12 cellular contexts compared by ENCODE assay signal in genomic region chr12:52305921-52306705, GRCh38. TPM values are rescaled to one million over a fixed set of nuclear protein-coding genes. Genes with fewer than 3 reads are reported as not detected.
DNase-seq lines count a peak whose midpoint lies in the region; TF ChIP-seq lines count a peak whose summit lies in the region.
"Had no signal": no experiment of that assay in that cellular context is flagged by ENCODE, and none has a peak within 500 bp of the region (broad histone marks: within the 10 kb centered on the region; RNA-seq: fewer than 3 reads in every experiment).

No MANE protein-coding gene starts in this region.

- no peaks in the 10 kb centered on the region for H3K79me2 ChIP-seq in neural progenitor cell (ENCODE audit: low read depth)

- peaks cover 5% of the 10 kb centered on the region for H3K4me1 ChIP-seq in neural progenitor cell

- H3K9me3 Mint-ChIP-seq in chondrocyte (ENCODE audit: low read depth) (no peaks in the 10 kb centered on the region), neural progenitor cell (no peaks in the 10 kb centered on the region)
- H3K9me3 Mint-ChIP-seq: T-helper 1 cell treated with Interleukin-12 subunit alpha and Interleukin-12 subunit beta and Interleukin-4 antibody, amounts not matched to agents 30 μg/mL and 1 μg/mL, for 36 hours had no signal

- TF ChIP-seq CTCF in GM10248 (IDR thresholded peaks at IDR 0.05; ENCODE audit: control extremely low read depth, extremely low read depth, low read depth, missing control alignments) = peak; percentile 5
- peak; percentile 6; the same call in 1 of the 2 replicates for TF ChIP-seq CTCF in LNCaP clone FGC (IDR thresholded peaks at IDR 0.05; ENCODE audit: control insufficient read depth, extremely low read depth, insufficient read depth)
- peak; percentile 69 for TF ChIP-seq CTCF in chondrocyte (IDR thresholded peaks at IDR 0.05)
- TF ChIP-seq CTCF in neural progenitor cell (IDR thresholded peaks at IDR 0.05) = peak; percentile 49

- no peaks in the 10 kb centered on the region for H3K9me3 ChIP-seq in neural progenitor cell (ENCODE audit: low read depth)
- H3K9me3 ChIP-seq: left lung, tibial nerve had no signal

- H3K9ac ChIP-seq in neural progenitor cell = no peak overlapping the region

- H3K27ac ChIP-seq in neural progenitor cell = no peak overlapping the region
- H3K27ac ChIP-seq: left lung, tibial nerve had no signal

- no peak overlapping the region for H3K4me3 Mint-ChIP-seq in chondrocyte (ENCODE audit: unreplicated experiment)
- H3K4me3 Mint-ChIP-seq in neural progenitor cell = no peak overlapping the region
- H3K4me3 Mint-ChIP-seq: T-helper 1 cell treated with Interleukin-12 subunit alpha and Interleukin-12 subunit beta and Interleukin-4 antibody, amounts not matched to agents 30 μg/mL and 1 μg/mL, for 36 hours had no signal

- POLR2A ChIA-PET in GM10248 (lab: Yijun Ruan, JAX) = no interaction called here

- H2AFZ ChIP-seq in neural progenitor cell (replicated peaks) = no peak overlapping the region

- DNase-seq in GM10248 (ENCODE audit: extremely low spot score) (no peak), LNCaP clone FGC (ENCODE audit: low read depth) (no peak), chondrocyte (ENCODE audit: low spot score) (no peak), neural progenitor cell (ENCODE audit: low spot score) (no peak), germinal center (ENCODE audit: low spot score) (no peak), NCI-H748 treated with DMSO at 0.1 percent for 48 hours (lab: John Stamatoyannopoulos, UW) (no peak), NCI-H2171 treated with DMSO at 0.1 percent for 48 hours (lab: John Stamatoyannopoulos, UW) (no peak), NCI-H146 treated with DMSO at 0.1 percent for 48 hours (lab: John Stamatoyannopoulos, UW; ENCODE audit: unreplicated experiment) (no peak)
- DNase-seq: left lung, NCI-H1105 had no signal

- H3K4me3 ChIP-seq in LNCaP clone FGC (ENCODE audit: low read depth, low read length) (no peak overlapping the region), neural progenitor cell (no peak overlapping the region)
- H3K4me3 ChIP-seq: left lung, tibial nerve had no signal

- no peak overlapping the region for H3K4me2 ChIP-seq in neural progenitor cell

- peaks cover 51% of the 10 kb centered on the region for H3K27me3 ChIP-seq in neural progenitor cell

- H3K36me3 Mint-ChIP-seq in chondrocyte (ENCODE audit: low read depth) = no peaks in the 10 kb centered on the region
- no peaks in the 10 kb centered on the region for H3K36me3 Mint-ChIP-seq in neural progenitor cell

- H3K4me1 Mint-ChIP-seq in chondrocyte (ENCODE audit: low read depth) (peaks cover 26% of the 10 kb centered on the region), neural progenitor cell (peaks cover 18% of the 10 kb centered on the region)

- no peaks in the 10 kb centered on the region for H3F3A ChIP-seq in neural progenitor cell (ENCODE audit: low read depth)

- peaks cover 6% of the 10 kb centered on the region for H3K27me3 Mint-ChIP-seq in chondrocyte (ENCODE audit: low read depth)
- peaks cover 39% of the 10 kb centered on the region for H3K27me3 Mint-ChIP-seq in neural progenitor cell (ENCODE audit: insufficient read depth, low read depth)

- no peaks in the 10 kb centered on the region for H4K20me1 ChIP-seq in neural progenitor cell (ENCODE audit: low read depth)

- H3K27ac Mint-ChIP-seq in chondrocyte (ENCODE audit: unreplicated experiment) = no peak overlapping the region
- H3K27ac Mint-ChIP-seq in neural progenitor cell = no peak overlapping the region
- H3K27ac Mint-ChIP-seq: T-helper 1 cell treated with Interleukin-12 subunit alpha and Interleukin-12 subunit beta and Interleukin-4 antibody, amounts not matched to agents 30 μg/mL and 1 μg/mL, for 36 hours had no signal

- H3K36me3 ChIP-seq in neural progenitor cell = no peaks in the 10 kb centered on the region
- H3K36me3 ChIP-seq: left lung, tibial nerve had no signal

- CTCF ChIA-PET in GM10248 (lab: Yijun Ruan, JAX) = interaction anchor here (1.1 to 4.0 kb wide), 7 partner anchors 9 to 28 kb away, joined by 3 to 28 read pairs (median 12); no protein-coding TSS in a partner anchor

RNA-seq across cellular contexts. Expression of gene KRT81, which starts 14.8 kb away (rescaled TPM):
- total RNA-seq in chondrocyte = 1.1 to 2.2 TPM (median 1.3 TPM) in 3 replicates
- total RNA-seq in neural progenitor cell (ENCODE audit: low replicate concordance) = 0.09 TPM in 1 of 2 replicates, not detected in the other
- total RNA-seq: left lung, tibial nerve had no signal

RNA-seq across cellular contexts. Expression of gene KRT83, which starts 15.1 kb away (rescaled TPM):
- total RNA-seq in chondrocyte = not detected in 3 replicates
- total RNA-seq in neural progenitor cell (ENCODE audit: low replicate concordance) = not detected in 2 replicates
- total RNA-seq: left lung, tibial nerve had no signal

RNA-seq across cellular contexts. Expression of gene KRT86, which starts 31.7 kb away (rescaled TPM):
- total RNA-seq in chondrocyte = 0.44 to 0.92 TPM (median 0.67 TPM) in 3 replicates
- total RNA-seq in neural progenitor cell (ENCODE audit: low replicate concordance) = not detected in 2 replicates
- total RNA-seq: tibial nerve had no signal

Comparison
In these comparisons a context has a peak if more than half of its experiments do, and no peak if none do; other contexts are left out.
1. CTCF ChIP-seq: peak in every context shown above with its lines; median percentile 69 in chondrocyte; 49 in neural progenitor cell; 6 in LNCaP clone FGC; 5 in GM10248.